ENCODE assay signal across 14 cellular contexts in genomic region chr12:93015970-93016751, GRCh38.
DNase-seq lines count a peak whose midpoint lies in the region; ATAC-seq, FAIRE-seq and TF ChIP-seq lines count a peak whose summit lies in the region.
"Had no signal": no experiment of that assay in that cellular context is flagged by ENCODE, and none has a peak within 500 bp of the region (broad histone marks: within the 10 kb centered on the region; RNA-seq: fewer than 3 reads in every experiment).

No MANE protein-coding gene starts in this region.

- H3K27ac ChIP-seq in keratinocyte (ENCODE audit: control insufficient read depth, insufficient read depth, low read length) (no peak overlapping the region), small intestine (ENCODE audit: low read depth in 1 of 2, low read length in 1 of 2) (no peak overlapping the region), trophoblast cell (ENCODE audit: low read depth, low read length) (no peak overlapping the region)
- H3K27ac ChIP-seq: right atrium auricular region had no signal

- H3K14ac ChIP-seq in trophoblast cell (ENCODE audit: low read length): no peak overlapping the region

- H3K27me3 ChIP-seq in keratinocyte (ENCODE audit: control insufficient read depth, extremely low read depth, insufficient read depth, low read length): no peaks in the 10 kb centered on the region
- H3K27me3 ChIP-seq in small intestine (ENCODE audit: control insufficient read depth in 2 of 2, insufficient read depth in 2 of 2, low read length in 2 of 2): no peaks in the 10 kb centered on the region
- no peaks in the 10 kb centered on the region for H3K27me3 ChIP-seq in trophoblast cell (ENCODE audit: insufficient read depth, low read length)
- H3K27me3 ChIP-seq: right atrium auricular region had no signal

- H3K9me3 Mint-ChIP-seq in WTC11: no peaks in the 10 kb centered on the region
- H3K9me3 Mint-ChIP-seq: CD4-positive, alpha-beta T cell; dendritic cell treated with granulocyte-macrophage colony-stimulating factor and Interleukin-4, amounts not matched to agents 40 ng/mL and 50 ng/mL, for 4 days had no signal

- dilution Hi-C loops in keratinocyte (cut with MboI; ENCODE audit: extremely low pct_ligation_motif_present, low sequenced_read_pairs): no loop called here

- H3K4me2 ChIP-seq in keratinocyte (ENCODE audit: control insufficient read depth, extremely low read depth, insufficient read depth, low read depth, low read length): peak overlapping the region; percentile 2
- H3K4me2 ChIP-seq in trophoblast cell (ENCODE audit: low read length): no peak overlapping the region

- peaks cover 15% of the 10 kb centered on the region for H3K4me1 Mint-ChIP-seq in WTC11
- H3K4me1 Mint-ChIP-seq: activated CD8-positive, alpha-beta memory T cell treated with anti-CD3 and anti-CD28 coated beads, Interleukin-2, amount 10 ng/mL, durations not matched to agents 7 days and 5 days had no signal

- H3K9me1 ChIP-seq in keratinocyte (ENCODE audit: control insufficient read depth, extremely low read depth, insufficient read depth, low read length): no peaks in the 10 kb centered on the region

- DNase-seq in NCI-H146 (lab: John Stamatoyannopoulos, UW): peak; percentile 65
- DNase-seq in WTC11 (ENCODE audit: low spot score): no peak
- DNase-seq in keratinocyte (ENCODE audit: low read depth, low spot score): no peak
- DNase-seq in small intestine: peak; percentile 21
- no peak for DNase-seq in GM20000 (ENCODE audit: low spot score)
- DNase-seq in trophoblast cell: no peak
- DNase-seq in NCI-H345 (lab: John Stamatoyannopoulos, UW): no peak
- DNase-seq: activated CD8-positive, alpha-beta memory T cell treated with anti-CD3 and anti-CD28 coated beads, Interleukin-2, amount 10 ng/mL, durations not matched to agents 7 days and 5 days; activated naive CD4-positive, alpha-beta T cell treated with anti-CD3 and anti-CD28 coated beads, Interleukin-2, amount 50 U/mL, for 16 hours; CD4-positive, alpha-beta T cell; NCI-H1694 treated with DMSO at 0.1 percent for 48 hours had no signal

- H2BK120ac ChIP-seq in trophoblast cell (ENCODE audit: insufficient read depth, low read length, poor library complexity): no peak overlapping the region

- no peaks in the 10 kb centered on the region for H4K20me1 ChIP-seq in keratinocyte (ENCODE audit: control insufficient read depth, extremely low read depth, insufficient read depth, low read length)

- no peaks in the 10 kb centered on the region for H3K36me3 ChIP-seq in keratinocyte (ENCODE audit: control insufficient read depth in 2 of 2, extremely low read depth in 1 of 2, insufficient read depth in 2 of 2, low read length in 2 of 2)
- no peaks in the 10 kb centered on the region for H3K36me3 ChIP-seq in small intestine (ENCODE audit: control insufficient read depth in 2 of 2, insufficient read depth in 2 of 2, low read length in 2 of 2)
- H3K36me3 ChIP-seq in trophoblast cell (ENCODE audit: control insufficient read depth in 1 of 2, insufficient read depth in 2 of 2, low read length in 2 of 2): no peaks in the 10 kb centered on the region
- H3K36me3 ChIP-seq: right atrium auricular region had no signal

- H3K4me1 ChIP-seq in keratinocyte (ENCODE audit: control insufficient read depth, extremely low read depth, insufficient read depth, low read length) (peaks cover 9% of the 10 kb centered on the region), small intestine (ENCODE audit: control insufficient read depth in 2 of 2, insufficient read depth in 1 of 2, low read depth in 1 of 2, low read length in 1 of 2) (peaks cover 3 to 13% of the 10 kb centered on the region in 2 donors), trophoblast cell (ENCODE audit: control insufficient read depth in 1 of 2, insufficient read depth in 2 of 2, low read length in 2 of 2) (peaks cover 0 to 2% of the 10 kb centered on the region in 2 experiments)
- H3K4me1 ChIP-seq: right atrium auricular region had no signal

- H4K8ac ChIP-seq in trophoblast cell (ENCODE audit: low read depth, low read length): no peak overlapping the region

- H3K36me3 Mint-ChIP-seq in WTC11: no peaks in the 10 kb centered on the region
- H3K36me3 Mint-ChIP-seq: activated CD8-positive, alpha-beta memory T cell treated with anti-CD3 and anti-CD28 coated beads, Interleukin-2, amount 10 ng/mL, durations not matched to agents 7 days and 5 days had no signal

- H3K27ac Mint-ChIP-seq in WTC11: peak overlapping the region; percentile 70; the same call in 1 of the 2 replicates
- H3K27ac Mint-ChIP-seq: activated CD8-positive, alpha-beta memory T cell treated with anti-CD3 and anti-CD28 coated beads, Interleukin-2, amount 10 ng/mL, durations not matched to agents 7 days and 5 days; CD4-positive, alpha-beta T cell; dendritic cell treated with granulocyte-macrophage colony-stimulating factor and Interleukin-4, amounts not matched to agents 40 ng/mL and 50 ng/mL, for 4 days had no signal

- H4K12ac ChIP-seq in trophoblast cell (ENCODE audit: low read depth, low read length): no peak overlapping the region

- H3K9ac ChIP-seq in keratinocyte (ENCODE audit: control insufficient read depth, extremely low read depth, insufficient read depth, low read length): no peak overlapping the region
- no peak overlapping the region for H3K9ac ChIP-seq in trophoblast cell (ENCODE audit: low read length)

- no peak overlapping the region for H2BK12ac ChIP-seq in trophoblast cell (ENCODE audit: low read length)

- no peak overlapping the region for H4K91ac ChIP-seq in trophoblast cell (ENCODE audit: low read depth, low read length)

- no peak overlapping the region for H2BK5ac ChIP-seq in trophoblast cell (ENCODE audit: low read depth, low read length, poor library complexity)

- no peaks in the 10 kb centered on the region for H3K79me1 ChIP-seq in trophoblast cell (ENCODE audit: low read length)

- no peak overlapping the region for H3K4ac ChIP-seq in trophoblast cell (ENCODE audit: low read depth, low read length)

- FAIRE-seq in keratinocyte (lab: Jason Lieb, UNC) (no peak), small intestine (lab: Jason Lieb, UNC) (no peak)

- CTCF ChIA-PET in WTC11 (lab: Charles Lee): interaction anchor here (1.7 kb wide), 1 partner anchor 29 kb away, joined by 7 read pairs; no protein-coding TSS in a partner anchor

- H3K27me3 Mint-ChIP-seq in WTC11 (ENCODE audit: low read depth): no peaks in the 10 kb centered on the region
- H3K27me3 Mint-ChIP-seq: CD4-positive, alpha-beta T cell; dendritic cell treated with granulocyte-macrophage colony-stimulating factor and Interleukin-4, amounts not matched to agents 40 ng/mL and 50 ng/mL, for 4 days had no signal

- no peak overlapping the region for H2AK5ac ChIP-seq in trophoblast cell (ENCODE audit: low read length)

- no peak overlapping the region for H3K18ac ChIP-seq in trophoblast cell (ENCODE audit: low read length)

- POLR2A ChIA-PET in WTC11 (lab: Charles Lee): no interaction called here

- H2AFZ ChIP-seq in keratinocyte (ENCODE audit: control insufficient read depth, low read length) (peak overlapping the region; percentile 33), trophoblast cell (ENCODE audit: insufficient read depth, low read length, poor library complexity) (no peak overlapping the region)

- WGBS in small intestine, 3 donors: 21 to 45% (median 36%) methylated on average over 4 of the region's 4 CpGs
- no CpG with 5 or more reads among the region's 4 CpGs for WGBS in trophoblast cell (ENCODE audit: extremely low coverage, insufficient coverage, insufficient read length)

- no peak overlapping the region for H3K23ac ChIP-seq in trophoblast cell (ENCODE audit: low read length)

- H3K79me2 ChIP-seq in keratinocyte (ENCODE audit: control insufficient read depth, insufficient read depth, low read length): no peaks in the 10 kb centered on the region
- H3K79me2 ChIP-seq in trophoblast cell (ENCODE audit: control insufficient read depth, insufficient read depth, low read length, poor library complexity): no peaks in the 10 kb centered on the region

- TF ChIP-seq CTCF in WTC11 (IDR thresholded peaks at IDR 0.05) (no peak), keratinocyte (optimal IDR thresholded peaks at IDR 0.05 in 1 of 3, IDR thresholded peaks at IDR 0.05 in 1 of 3, conservative IDR thresholded peaks at IDR 0.05 in 1 of 3; ENCODE audit: extremely low read depth in 1 of 3, insufficient read depth in 2 of 3, low read length in 3 of 3) (no peak), GM20000 (IDR thresholded peaks at IDR 0.05; ENCODE audit: extremely low read depth, missing control alignments) (no peak)

- no peak; the same call in none of the 2 replicates for ATAC-seq in WTC11
- ATAC-seq in GM21825 (IDR thresholded peaks at IDR 0.05; ENCODE audit: unreplicated experiment): no peak
- ATAC-seq: activated CD8-positive, alpha-beta memory T cell treated with anti-CD3 and anti-CD28 coated beads, Interleukin-2, amount 10 ng/mL, durations not matched to agents 7 days and 5 days had no signal

- H3K4me3 ChIP-seq in keratinocyte (ENCODE audit: control insufficient read depth in 2 of 3, extremely low read depth in 1 of 3, insufficient read depth in 2 of 3, low read depth in 1 of 3, low read length in 3 of 3) (no peak overlapping the region), small intestine (ENCODE audit: low read depth in 1 of 2, low read length in 2 of 2) (no peak overlapping the region), trophoblast cell (ENCODE audit: low read depth, low read length) (no peak overlapping the region)
- H3K4me3 ChIP-seq: right atrium auricular region had no signal

- H3K4me3 Mint-ChIP-seq in WTC11: no peak overlapping the region
- H3K4me3 Mint-ChIP-seq: activated CD8-positive, alpha-beta memory T cell treated with anti-CD3 and anti-CD28 coated beads, Interleukin-2, amount 10 ng/mL, durations not matched to agents 7 days and 5 days; CD4-positive, alpha-beta T cell; dendritic cell treated with granulocyte-macrophage colony-stimulating factor and Interleukin-4, amounts not matched to agents 40 ng/mL and 50 ng/mL, for 4 days had no signal

- no peaks in the 10 kb centered on the region for H3K9me3 ChIP-seq in keratinocyte (ENCODE audit: control insufficient read depth, low read depth, low read length)
- H3K9me3 ChIP-seq in small intestine (ENCODE audit: control insufficient read depth, low read depth): no peaks in the 10 kb centered on the region
- no peaks in the 10 kb centered on the region for H3K9me3 ChIP-seq in trophoblast cell (ENCODE audit: insufficient read depth, low read depth, low read length)
- H3K9me3 ChIP-seq: right atrium auricular region had no signal

TF ChIP-seq in WTC11, 78 proteins besides CTCF, POLR2A, EP300 and RAD21 (continues in another document):
- no peak for TF ChIP-seq ATF2 (CRISPR knock-in tag; IDR thresholded peaks at IDR 0.05; ENCODE audit: borderline replicate concordance, low read depth)

Comparison
In these comparisons a context has a peak if more than half of its experiments do, and no peak if none do; other contexts are left out.
1. DNase-seq: peak in NCI-H146 (single experiment) and small intestine (single experiment); none in WTC11 (single experiment), keratinocyte (single experiment), GM20000 (single experiment), trophoblast cell (0 of 2) and NCI-H345 (single experiment).